ENCODE assay signal across 21 cellular contexts in genomic region chr13:20826810-20827560, GRCh38. TPM values are rescaled to one million over a fixed set of nuclear protein-coding genes. Genes with fewer than 3 reads are reported as not detected.
DNase-seq lines count a peak whose midpoint lies in the region; ATAC-seq and TF ChIP-seq lines count a peak whose summit lies in the region.
"Had no signal": no experiment of that assay in that cellular context is flagged by ENCODE, and none has a peak within 500 bp of the region (broad histone marks: within the 10 kb centered on the region; RNA-seq: fewer than 3 reads in every experiment).

No MANE protein-coding gene starts in this region.

- H3K9ac ChIP-seq in SK-N-SH, result no peak overlapping the region

- CTCF ChIA-PET in SK-N-SH (lab: Yijun Ruan, JAX) (interaction anchor here (0.9 to 5.0 kb wide), 6 partner anchors 11 to 333 kb away, joined by 3 to 76 read pairs (median 14); no protein-coding TSS in a partner anchor), OCI-LY7 (lab: Charles Lee; ENCODE audit: unreplicated experiment) (no interaction called here)

- H3K79me2 ChIP-seq in SK-N-SH (ENCODE audit: insufficient read depth), result peaks cover 10% of the 10 kb centered on the region; the same call in 1 of the 2 replicates
- H3K79me2 ChIP-seq in OCI-LY7 (ENCODE audit: insufficient read depth, low read depth, low read length), result peaks cover 5% of the 10 kb centered on the region

- H3K4me3 ChIP-seq in SK-N-SH (ENCODE audit: low read depth in 2 of 2, low read length in 1 of 2) (no peak overlapping the region), OCI-LY7 (ENCODE audit: low read depth, low read length, poor library complexity, severe bottlenecking) (no peak overlapping the region), fibroblast of the aortic adventitia (ENCODE audit: low read depth, low read length) (no peak overlapping the region), sigmoid colon (no peak overlapping the region), tibial nerve (no peak overlapping the region)
- H3K4me3 ChIP-seq: Peyer's patch, SK-N-MC, vagina had no signal

- H3K9me2 ChIP-seq in SK-N-SH (no peaks in the 10 kb centered on the region), OCI-LY7 (ENCODE audit: insufficient read depth, low read length) (no peaks in the 10 kb centered on the region)

- H3K9me3 ChIP-seq in SK-N-SH (no peaks in the 10 kb centered on the region), OCI-LY7 (ENCODE audit: low read length) (no peaks in the 10 kb centered on the region), sigmoid colon (no peaks in the 10 kb centered on the region), tibial nerve (no peaks in the 10 kb centered on the region)
- H3K9me3 ChIP-seq: Peyer's patch, vagina had no signal

- H3K36me3 ChIP-seq in SK-N-SH (replicated peaks in 1 of 2; ENCODE audit: control insufficient read depth in 1 of 2, insufficient read depth in 2 of 2, low read length in 1 of 2) (peaks cover 0 to 2% of the 10 kb centered on the region in 2 experiments), OCI-LY7 (ENCODE audit: insufficient read depth, low read length) (peaks cover 48% of the 10 kb centered on the region), sigmoid colon (no peaks in the 10 kb centered on the region), tibial nerve (no peaks in the 10 kb centered on the region)
- H3K36me3 ChIP-seq: Peyer's patch, vagina had no signal

- BruUV-seq in OCI-LY7 (replicated peaks; lab: Mats Ljungman, UMichigan), result no TSS peak

- DNase-seq in SK-N-SH, result no peak
- DNase-seq in OCI-LY7 (ENCODE audit: low spot score), result peak; percentile 4
- peak; percentile 36 for DNase-seq in fibroblast of the aortic adventitia (ENCODE audit: low read depth)
- DNase-seq in sigmoid colon, result no peak
- DNase-seq in tibial nerve (ENCODE audit: low spot score in 2 of 2), result no peak
- DNase-seq: 8988T; activated CD8-positive, alpha-beta T cell treated with anti-CD3 and anti-CD28 coated beads for 36 hours; activated naive CD4-positive, alpha-beta T cell treated with Interleukin-2 at 50 U/mL for 16 hours; anterior cingulate cortex; effector memory CD4-positive, alpha-beta T cell; islet precursor cell; NCI-H1105 treated with DMSO at 0.1 percent for 48 hours; NCI-H2081; Peyer's patch; stimulated activated CD4-positive, alpha-beta T cell treated with anti-CD3 and anti-CD28 coated beads, Interleukin-12 subunit alpha, Interleukin-12 subunit beta, amount 100 ng/mL, for 4 hours had no signal

- peak; percentile 50; the same call in 2 of the 3 replicates for ATAC-seq in SK-N-SH treated with all-trans-retinoic acid at 6 μM for 48 hours
- no peak for ATAC-seq in HG03097 (IDR thresholded peaks at IDR 0.05; ENCODE audit: low FRiP score, unreplicated experiment)
- no peak for ATAC-seq in GM18870 (IDR thresholded peaks at IDR 0.05; ENCODE audit: unreplicated experiment)
- ATAC-seq: activated CD8-positive, alpha-beta T cell treated with anti-CD3 and anti-CD28 coated beads for 36 hours; HCT116 had no signal

- peak overlapping the region in 1 of 2 experiments; percentile 29; a peak in 1 of 4 replicates for H3K27ac ChIP-seq in SK-N-SH (ENCODE audit: low read depth in 2 of 2, low read length in 1 of 2)
- H3K27ac ChIP-seq in OCI-LY7 (ENCODE audit: low read depth, low read length, poor library complexity, severe bottlenecking), result no peak overlapping the region
- H3K27ac ChIP-seq in sigmoid colon, result peak overlapping the region in 3 of 4 donors; percentile 44 to 55 (median 46)
- H3K27ac ChIP-seq in tibial nerve, result no peak overlapping the region
- H3K27ac ChIP-seq: Peyer's patch, SK-N-MC, vagina had no signal

- H3F3A ChIP-seq in SK-N-SH (replicated peaks; ENCODE audit: insufficient read depth), result peaks cover 33% of the 10 kb centered on the region

- TF ChIP-seq EP300 in SK-N-SH (IDR thresholded peaks at IDR 0.05; ENCODE audit: borderline replicate concordance in 1 of 2, low read depth in 1 of 2, low read length in 1 of 2), result 0 out of 4 replicates have a peak, but pooled peaks of 1 of the 2 experiments have one; percentile 12
- no peak for TF ChIP-seq EP300 in sigmoid colon (IDR thresholded peaks at IDR 0.05)
- no peak for TF ChIP-seq EP300 in tibial nerve (IDR thresholded peaks at IDR 0.05)

- WGBS in SK-N-SH (ENCODE audit: low lambda C conversion rate), result 94% methylated on average over 3 of the region's 3 CpGs
- 87 to 93% methylated on average over 3 of the region's 3 CpGs for WGBS in sigmoid colon, 2 donors
- WGBS in tibial nerve, 2 donors, result 76 to 81% methylated on average over 3 of the region's 3 CpGs

- H4K20me1 ChIP-seq in SK-N-SH (ENCODE audit: insufficient read depth), result no peaks in the 10 kb centered on the region
- H4K20me1 ChIP-seq in OCI-LY7 (ENCODE audit: insufficient read depth, low read length), result no peaks in the 10 kb centered on the region

- no peaks in the 10 kb centered on the region for H3K27me3 ChIP-seq in SK-N-SH (ENCODE audit: insufficient read depth)
- H3K27me3 ChIP-seq in sigmoid colon, result no peaks in the 10 kb centered on the region
- no peaks in the 10 kb centered on the region for H3K27me3 ChIP-seq in tibial nerve
- H3K27me3 ChIP-seq: Peyer's patch, vagina had no signal

- intact Hi-C loops in OCI-LY7 (cut with micrococcal nuclease; ENCODE audit: unreplicated experiment) (loop anchor here (5.0 kb wide), 1 partner anchor 125 kb away; the partner anchor contains the start of gene IL17D), sigmoid colon (cut with DNase I) (loop anchor here (5.0 to 10.0 kb wide), 3 partner anchors 55 to 335 kb away; partner anchors contain the start of genes EEF1AKMT1 and IFT88)

- no peak overlapping the region for H2AFZ ChIP-seq in SK-N-SH (ENCODE audit: low read depth)
- no peak overlapping the region for H2AFZ ChIP-seq in OCI-LY7 (ENCODE audit: low read length)

- no peak for TF ChIP-seq RAD21 in SK-N-SH (IDR thresholded peaks at IDR 0.05; ENCODE audit: low read length)

- H3K4me1 ChIP-seq in SK-N-SH (ENCODE audit: control insufficient read depth in 1 of 2, insufficient read depth in 2 of 2, low read depth in 1 of 2, low read length in 1 of 2) (peaks cover 0 to 29% of the 10 kb centered on the region in 2 experiments; a peak in 3 of 4 replicates), OCI-LY7 (ENCODE audit: insufficient read depth, low read length, poor library complexity, severe bottlenecking) (peaks cover 28% of the 10 kb centered on the region), sigmoid colon (peaks cover 0 to 54% (median 35%) of the 10 kb centered on the region in 4 donors), tibial nerve (peaks cover 0 to 16% (median 4%) of the 10 kb centered on the region in 4 donors)
- H3K4me1 ChIP-seq: Peyer's patch had no signal

- TF ChIP-seq CTCF in SK-N-SH (IDR thresholded peaks at IDR 0.05) (no peak), OCI-LY7 (conservative IDR thresholded peaks at IDR 0.05; ENCODE audit: low read length) (no peak), fibroblast of the aortic adventitia (IDR thresholded peaks at IDR 0.05; ENCODE audit: insufficient read depth, low read length) (no peak), sigmoid colon (IDR thresholded peaks at IDR 0.05) (no peak), tibial nerve (IDR thresholded peaks at IDR 0.05) (no peak)

- POLR2A ChIA-PET in SK-N-SH (lab: Yijun Ruan, JAX) (no interaction called here), OCI-LY7 (lab: Charles Lee) (no interaction called here)

- H3K4me2 ChIP-seq in SK-N-SH (no peak overlapping the region), OCI-LY7 (ENCODE audit: low read length) (no peak overlapping the region)

- TF ChIP-seq POLR2A in sigmoid colon (IDR thresholded peaks at IDR 0.05) (no peak), tibial nerve (IDR thresholded peaks at IDR 0.05) (no peak)

TF ChIP-seq in SK-N-SH treated with all-trans-retinoic acid at 6 μM for 48 hours, 23 proteins besides CTCF, POLR2A, EP300 and RAD21:
- TF ChIP-seq ISL1 (CRISPR knock-in tag; IDR thresholded peaks at IDR 0.05) (peak; percentile 89), OSR1 (CRISPR knock-in tag; IDR thresholded peaks at IDR 0.05) (no peak)

TF ChIP-seq in SK-N-SH, 30 proteins besides CTCF, POLR2A, EP300 and RAD21 (continues in another document):
- no peak for TF ChIP-seq NRF1 (IDR thresholded peaks at IDR 0.05; ENCODE audit: low read depth, low read length)
- TF ChIP-seq EZH2phosphoT487 (IDR thresholded peaks at IDR 0.05; ENCODE audit: borderline replicate concordance, low read depth), result no peak
- TF ChIP-seq RXRA (IDR thresholded peaks at IDR 0.05; ENCODE audit: borderline replicate concordance, low read depth), result no peak
- TF ChIP-seq FOSL2 (IDR thresholded peaks at IDR 0.05; ENCODE audit: borderline replicate concordance, low read depth), result no peak
- no peak for TF ChIP-seq POLR2AphosphoS5 (IDR thresholded peaks at IDR 0.05; ENCODE audit: low read depth, low read length)
- no peak for TF ChIP-seq SIN3A (IDR thresholded peaks at IDR 0.05; ENCODE audit: borderline replicate concordance, low read depth, low read length)

RNA-seq across cellular contexts. Expression of gene EEF1AKMT1, which starts 53.2 kb away (rescaled TPM):
- 4.2 and 5.3 TPM in 2 replicates for polyA plus RNA-seq in SK-N-SH (2012; rRNA removed)
- polyA plus RNA-seq in SK-N-SH (2012; cell fraction: cytosol; rRNA removed), result 6.5 and 7.7 TPM in 2 replicates
- 1.9 and 2.8 TPM in 2 replicates for polyA plus RNA-seq in SK-N-SH (2012; cell fraction: nucleus; rRNA removed)
- total RNA-seq in OCI-LY7 (2014; rRNA removed; shearing (Covaris generic)), result 1.3 and 2.5 TPM in 2 replicates
- total RNA-seq in OCI-LY7 (2022), result 1.5 and 3.2 TPM in 2 replicates
- total RNA-seq in fibroblast of the aortic adventitia (ENCODE audit: low replicate concordance), result 15.9 and 18.5 TPM in 2 replicates
- 10 to 100 TPM; 10.0 to 17.8 (median 12.1) TPM for total RNA-seq in sigmoid colon
- polyA plus RNA-seq in sigmoid colon, result 1 to 10 TPM; 5.8 to 7.8 (median 7.1) TPM
- 10 to 100 TPM in 3 of 4 donors, 1 to 10 TPM in 1; 8.2 to 23.7 (median 18.5) TPM for total RNA-seq in tibial nerve

Comparison
In these comparisons a context has a peak if more than half of its experiments do, and no peak if none do; other contexts are left out.
1. DNase-seq: peak in OCI-LY7 (single experiment) and fibroblast of the aortic adventitia (single experiment); none in SK-N-SH (single experiment), sigmoid colon (single experiment) and tibial nerve (0 of 2).
2. H3K27ac ChIP-seq: peak in sigmoid colon (3 of 4); none in OCI-LY7 (single experiment) and tibial nerve (0 of 4).